In the genomic region with DNA sequence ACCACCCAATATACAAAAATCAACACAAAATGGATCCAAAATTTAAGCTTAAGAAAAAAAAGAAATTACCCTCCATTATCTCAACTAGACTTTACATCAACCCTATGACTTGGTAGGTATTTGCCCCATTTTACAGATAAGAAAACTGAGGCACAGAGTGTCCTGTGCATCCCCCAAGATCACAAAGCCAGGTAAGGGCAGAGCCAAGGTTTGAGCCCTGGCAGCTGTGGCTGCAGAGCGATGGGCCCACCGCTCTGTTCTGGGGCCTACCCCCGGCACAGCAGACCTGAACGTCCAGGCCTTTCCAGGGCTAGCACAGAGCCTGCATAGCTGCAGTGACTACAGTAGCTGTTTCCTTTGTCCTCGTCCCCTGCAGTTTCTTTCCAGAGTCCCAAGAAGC, we compare ENCODE assay signal across 2 cellular contexts.
TF ChIP-seq lines count a peak whose summit lies in the region.

No MANE protein-coding gene starts in this region.

TF ChIP-seq in WTC11, 78 proteins besides CTCF, POLR2A, EP300 and RAD21:
- TF ChIP-seq ZNF232 (CRISPR knock-in tag; IDR thresholded peaks at IDR 0.05) (no peak), GTF2I (CRISPR knock-in tag; conservative IDR thresholded peaks at IDR 0.05) (peak; percentile 78; the same call in 1 of the 2 replicates)

TF ChIP-seq in H1, 55 proteins besides CTCF, POLR2A, EP300 and RAD21:
- no peak for TF ChIP-seq BCL11A (IDR thresholded peaks at IDR 0.05; ENCODE audit: low read depth in 2 of 2, low read length in 2 of 2)
- peak; percentile 92 for TF ChIP-seq KDM1A (IDR thresholded peaks at IDR 0.05; ENCODE audit: borderline replicate concordance, low read length)
- TF ChIP-seq CBX8 (IDR thresholded peaks at IDR 0.05; ENCODE audit: borderline replicate concordance, low read depth, low read length) = no peak
- no peak for TF ChIP-seq ASH2L (IDR thresholded peaks at IDR 0.05; ENCODE audit: low read length)
- TF ChIP-seq POLR2AphosphoS5 (IDR thresholded peaks at IDR 0.05; ENCODE audit: low read depth, low read length) = no peak
TF ChIP-seq in H1: peak in this region for 1.
